9 cellular contexts compared by ENCODE assay signal in the genomic region with DNA sequence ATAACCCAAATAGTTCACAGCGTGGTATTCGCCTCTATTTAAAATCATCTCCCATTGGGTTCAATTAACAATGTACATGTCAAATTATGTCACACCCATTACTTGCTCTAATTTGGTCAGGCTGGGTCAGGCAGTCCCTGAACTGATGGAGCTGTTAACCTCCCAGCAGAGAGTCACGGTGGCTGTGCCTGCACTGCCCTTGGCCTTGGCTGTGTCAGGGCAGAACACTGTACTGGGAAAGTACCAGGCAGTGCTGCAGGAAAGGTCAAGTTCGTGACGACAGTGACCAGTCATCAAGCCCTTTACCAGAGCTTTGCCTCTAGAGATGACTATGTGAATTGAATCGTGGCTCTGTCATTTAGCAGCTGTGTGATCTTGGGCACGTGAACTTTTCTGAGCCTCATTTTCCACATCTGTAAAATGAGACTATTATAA.
DNase-seq lines count a peak whose midpoint lies in the region; ATAC-seq, FAIRE-seq and TF ChIP-seq lines count a peak whose summit lies in the region.
"Had no signal": no experiment of that assay in that cellular context is flagged by ENCODE, and none has a peak within 500 bp of the region (broad histone marks: within the 10 kb centered on the region; RNA-seq: fewer than 3 reads in every experiment).

No MANE protein-coding gene starts in this region.

- TF ChIP-seq CTCF in RWPE1 (conservative IDR thresholded peaks at IDR 0.05; ENCODE audit: low read depth): no peak
- no peak for TF ChIP-seq CTCF in thyroid gland (IDR thresholded peaks at IDR 0.05)

- no peak for DNase-seq in HTR-8/SVneo (ENCODE audit: insufficient read length, low spot score)
- DNase-seq in fibroblast of peridontal ligament (ENCODE audit: extremely low read depth): peak; percentile 76
- DNase-seq in inferior parietal cortex (ENCODE audit: extremely low spot score): no peak
- no peak for DNase-seq in SKM-1 treated with dmso at 0.1 percent for 144 hours (lab: John Stamatoyannopoulos, UW; ENCODE audit: unreplicated experiment)
- no peak for DNase-seq in RWPE1 (ENCODE audit: low spot score)
- no peak for DNase-seq in thyroid gland

- H3K9me3 ChIP-seq in thyroid gland: no peaks in the 10 kb centered on the region
- H3K9me3 ChIP-seq: thoracic aorta had no signal

- intact Hi-C loops in thyroid gland (cut with DNase I): no loop called here

- 82 to 86% methylated on average over 7 of the region's 7 CpGs for WGBS in thyroid gland, 2 donors

- POLR2A ChIA-PET in RWPE1 (lab: Yijun Ruan, JAX; ENCODE audit: low non-redundant PET): no interaction called here

- H3K27me3 ChIP-seq in thyroid gland: no peaks in the 10 kb centered on the region

- TF ChIP-seq POLR2A in GM18505 (IDR thresholded peaks at IDR 0.05; ENCODE audit: borderline replicate concordance, extremely low read depth, insufficient read depth, insufficient read length) (peak; percentile 68), thyroid gland (IDR thresholded peaks at IDR 0.05) (no peak)

- H3K4me1 ChIP-seq in thyroid gland: no peaks in the 10 kb centered on the region

- no peaks in the 10 kb centered on the region for H3K36me3 ChIP-seq in thyroid gland
- H3K36me3 ChIP-seq: thoracic aorta had no signal

- peak; percentile 83 for ATAC-seq in GM18505 (IDR thresholded peaks at IDR 0.05; ENCODE audit: unreplicated experiment)
- peak; percentile 97 for ATAC-seq in GM21529 (IDR thresholded peaks at IDR 0.05; ENCODE audit: unreplicated experiment)

- H3K4me3 ChIP-seq in thyroid gland (replicated peaks in 1 of 3): no peak overlapping the region
- H3K4me3 ChIP-seq: thoracic aorta had no signal

- peak; percentile 55 for FAIRE-seq in HTR-8/SVneo (lab: Jason Lieb, UNC)

- CTCF ChIA-PET in RWPE1 (lab: Yijun Ruan, JAX): interaction anchor here (1.2 kb wide), 1 partner anchor 23 kb away, joined by 3 read pairs; no protein-coding TSS in a partner anchor

- H3K27ac ChIP-seq in RWPE1 (no peak overlapping the region), thyroid gland (no peak overlapping the region)
- H3K27ac ChIP-seq: thoracic aorta had no signal
